11 cellular contexts compared by ENCODE assay signal in the genomic region with DNA sequence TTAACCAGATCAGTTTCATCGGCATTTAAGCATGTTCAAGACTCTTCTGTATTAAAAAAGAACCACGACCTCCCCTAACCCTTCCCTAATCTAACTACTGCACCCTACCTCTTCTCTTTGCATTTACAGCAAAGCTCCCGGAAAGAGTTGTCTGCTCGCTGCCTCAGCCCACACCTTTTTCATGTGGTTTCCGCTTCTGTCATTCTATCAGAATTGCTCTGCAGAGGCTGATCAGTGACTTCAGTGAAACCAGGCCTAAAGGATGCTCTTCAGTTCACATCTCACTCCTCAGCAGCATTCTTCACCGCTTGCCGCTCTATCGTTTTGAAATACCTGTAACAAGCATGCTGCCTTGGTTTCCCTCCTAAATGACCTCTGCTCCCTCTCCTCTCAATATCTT.
A peak's percentile ranks its signal among the peaks of the same experiment; 100 is the strongest.
DNase-seq lines count a peak whose midpoint lies in the region; ATAC-seq and TF ChIP-seq lines count a peak whose summit lies in the region.
"Had no signal": no experiment of that assay in that cellular context is flagged by ENCODE, and none has a peak within 500 bp of the region (broad histone marks: within the 10 kb centered on the region; RNA-seq: fewer than 3 reads in every experiment).

No MANE protein-coding gene starts in this region.

- peak; percentile 83 to 98 for ATAC-seq in naive thymus-derived CD8-positive, alpha-beta T cell
- ATAC-seq: gastroesophageal sphincter had no signal

- H3K27me3 ChIP-seq in mammary epithelial cell (ENCODE audit: insufficient read depth, low read length): no peaks in the 10 kb centered on the region
- H3K27me3 ChIP-seq: gastroesophageal sphincter had no signal

- no peaks in the 10 kb centered on the region for H3K36me3 ChIP-seq in mammary epithelial cell (ENCODE audit: insufficient read depth, low read length)
- H3K36me3 ChIP-seq: gastroesophageal sphincter had no signal

- WGBS in mammary epithelial cell (ENCODE audit: low coverage, missing lambda C conversion rate): 85% methylated on average over 8 of the region's 8 CpGs

- no peaks in the 10 kb centered on the region for H3K4me1 ChIP-seq in mammary epithelial cell (ENCODE audit: insufficient read depth, low read length)
- H3K4me1 ChIP-seq: gastroesophageal sphincter had no signal

- no peak overlapping the region for H3K4me3 ChIP-seq in mammary epithelial cell (replicated peaks in 1 of 3; ENCODE audit: insufficient read depth in 1 of 3, low read depth in 2 of 3, low read length in 3 of 3)
- H3K4me3 ChIP-seq: gastroesophageal sphincter had no signal

- H2AFZ ChIP-seq in mammary epithelial cell (ENCODE audit: low read depth, low read length): no peak overlapping the region

- no peaks in the 10 kb centered on the region for H3K79me2 ChIP-seq in mammary epithelial cell (ENCODE audit: insufficient read depth, low read length)

- peak overlapping the region; percentile 75 to 96 (median 92) for H3K27ac Mint-ChIP-seq in naive thymus-derived CD8-positive, alpha-beta T cell
- H3K27ac Mint-ChIP-seq: CD14-positive monocyte had no signal

- no peak overlapping the region for H3K4me2 ChIP-seq in mammary epithelial cell (ENCODE audit: insufficient read depth, low read depth, low read length)

- intact Hi-C loops in mammary epithelial cell (cut with micrococcal nuclease): no loop called here

- H3K36me3 Mint-ChIP-seq in naive thymus-derived CD8-positive, alpha-beta T cell: peaks cover 0 to 6% (median 6%) of the 10 kb centered on the region in 3 donors
- H3K36me3 Mint-ChIP-seq: CD14-positive monocyte had no signal

- H3K9me3 ChIP-seq in mammary epithelial cell (replicated peaks; ENCODE audit: insufficient read depth, low read length): no peaks in the 10 kb centered on the region

- POLR2A ChIA-PET in naive thymus-derived CD8-positive, alpha-beta T cell (lab: Charles Lee): no interaction called here
- POLR2A ChIA-PET in HEK293T (lab: Yijun Ruan, JAX): no interaction called here

- H3K27me3 Mint-ChIP-seq in naive thymus-derived CD8-positive, alpha-beta T cell: peaks cover 0 to 4% (median 0%) of the 10 kb centered on the region in 5 donors

- peak overlapping the region; percentile 54 to 85 (median 74) for H3K4me3 Mint-ChIP-seq in naive thymus-derived CD8-positive, alpha-beta T cell
- H3K4me3 Mint-ChIP-seq: CD14-positive monocyte had no signal

- H4K20me1 ChIP-seq in mammary epithelial cell (ENCODE audit: insufficient read depth, low read length): no peaks in the 10 kb centered on the region

- peak; percentile 36 for DNase-seq in T-helper 22 cell (ENCODE audit: low read depth)
- DNase-seq in activated T-cell treated with anti-CD3 and anti-CD28 coated beads, Interleukin-2, amount 50 U/mL, for 1 hour: peak; percentile 54
- peak; percentile 33 to 90 (median 77) for DNase-seq in naive thymus-derived CD8-positive, alpha-beta T cell
- peak; percentile 27 to 37 for DNase-seq in stimulated activated CD8-positive, alpha-beta memory T cell treated with anti-CD3 and anti-CD28 coated beads, Interleukin-4, amount 100 ng/mL, for 4 hours (ENCODE audit: low read depth in 2 of 2, low spot score in 1 of 2)
- DNase-seq in NCI-H1694 treated with DMSO at 0.1 percent for 48 hours (lab: John Stamatoyannopoulos, UW): no peak
- no peak for DNase-seq in mammary epithelial cell
- no peak for DNase-seq in NCI-H1417 (lab: John Stamatoyannopoulos, UW)
- DNase-seq in HEK293T (ENCODE audit: extremely low spot score): no peak
- DNase-seq: posterior cingulate gyrus had no signal

- dilution Hi-C loops in mammary epithelial cell (cut with HindIII; ENCODE audit: low sequenced_read_pairs): no loop called here

- no peak overlapping the region for H3K9ac ChIP-seq in mammary epithelial cell (ENCODE audit: insufficient read depth, low read length)

- in situ Hi-C loops in mammary epithelial cell (cut with MboI; ENCODE audit: low sequenced_read_pairs in 2 of 2): no loop called here

- CTCF ChIA-PET in mammary epithelial cell (lab: Charles Lee; ENCODE audit: low non-redundant PET): no interaction called here
- CTCF ChIA-PET in HEK293T (lab: Yijun Ruan, JAX): no interaction called here

- peaks cover 0 to 12% (median 0%) of the 10 kb centered on the region in 9 donors for H3K9me3 Mint-ChIP-seq in naive thymus-derived CD8-positive, alpha-beta T cell

- BruUV-seq in mammary epithelial cell (replicated peaks; lab: Mats Ljungman, UMichigan): no TSS peak

- H3K27ac ChIP-seq in mammary epithelial cell (ENCODE audit: insufficient read depth, low read depth, low read length): no peak overlapping the region
- H3K27ac ChIP-seq: gastroesophageal sphincter had no signal

- no peak for TF ChIP-seq CTCF in mammary epithelial cell (conservative IDR thresholded peaks at IDR 0.05 in 1 of 2, IDR thresholded peaks at IDR 0.05 in 1 of 2; ENCODE audit: extremely low read depth in 1 of 2, insufficient read depth in 1 of 2, low read depth in 1 of 2, low read length in 2 of 2)

- H3K4me1 Mint-ChIP-seq in naive thymus-derived CD8-positive, alpha-beta T cell: peaks cover 24 to 61% (median 46%) of the 10 kb centered on the region in 4 donors
- H3K4me1 Mint-ChIP-seq: CD14-positive monocyte had no signal

TF ChIP-seq in HEK293T, 16 proteins besides CTCF, POLR2A, EP300 and RAD21:
- no peak for TF ChIP-seq FOXA1 (IDR thresholded peaks at IDR 0.05)
- TF ChIP-seq NFRKB (IDR thresholded peaks at IDR 0.05): no peak
- TF ChIP-seq FOXM1 (IDR thresholded peaks at IDR 0.05; ENCODE audit: borderline replicate concordance): no peak
- no peak for TF ChIP-seq LEF1 (IDR thresholded peaks at IDR 0.05; ENCODE audit: borderline replicate concordance)
- TF ChIP-seq ZNF384 (IDR thresholded peaks at IDR 0.05): no peak
- TF ChIP-seq CTBP1 (IDR thresholded peaks at IDR 0.05; ENCODE audit: borderline replicate concordance): no peak
- TF ChIP-seq SP1 (IDR thresholded peaks at IDR 0.05): no peak
- TF ChIP-seq ELF4 (IDR thresholded peaks at IDR 0.05): no peak
- TF ChIP-seq L3MBTL2 (conservative IDR thresholded peaks at IDR 0.05): no peak
- no peak for TF ChIP-seq HDGF (IDR thresholded peaks at IDR 0.05; ENCODE audit: borderline replicate concordance)

Comparison
In these comparisons a context has a peak if more than half of its experiments do, and no peak if none do; other contexts are left out.
1. DNase-seq: peak in T-helper 22 cell (single experiment), activated T-cell treated with anti-CD3 and anti-CD28 coated beads, Interleukin-2, amount 50 U/mL, for 1 hour (single experiment), naive thymus-derived CD8-positive, alpha-beta T cell (10 of 10) and stimulated activated CD8-positive, alpha-beta memory T cell treated with anti-CD3 and anti-CD28 coated beads, Interleukin-4, amount 100 ng/mL, for 4 hours (2 of 2); none in NCI-H1694 treated with DMSO at 0.1 percent for 48 hours (single experiment), mammary epithelial cell (single experiment), NCI-H1417 (0 of 3) and HEK293T (single experiment).